ENCODE assay signal across 28 cellular contexts in the genomic region with DNA sequence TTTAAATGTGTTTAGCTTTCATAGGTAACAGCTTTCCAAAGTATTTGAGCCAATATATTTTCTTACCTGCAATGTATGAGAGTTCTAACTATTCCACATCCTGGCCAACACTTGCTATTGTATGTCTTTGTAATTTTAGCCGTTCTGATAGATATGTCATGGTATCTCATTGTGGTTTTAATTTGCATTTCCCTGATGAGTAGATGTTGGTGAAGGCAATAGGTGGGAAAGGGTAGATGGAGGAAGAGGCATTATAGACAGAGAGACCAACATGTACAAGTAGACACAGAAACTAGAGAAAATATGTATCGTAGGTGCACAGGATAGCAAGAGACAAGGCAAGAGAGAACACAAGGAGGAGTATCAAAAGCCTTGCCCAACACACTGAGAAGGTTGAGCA.
"Had no signal": no experiment of that assay in that cellular context is flagged by ENCODE, and none has a peak within 500 bp of the region (broad histone marks: within the 10 kb centered on the region; RNA-seq: fewer than 3 reads in every experiment).

No MANE protein-coding gene starts in this region.

- FAIRE-seq: small intestine had no signal

- H3K27me3 Mint-ChIP-seq: naive thymus-derived CD4-positive, alpha-beta T cell; stimulated activated naive B cell treated with anti-CD40 and anti-IgM and Interleukin-4, amounts not matched to agents 10 μg/mL and 1 μg/mL and 100 μg/mL, for 72 hours had no signal

- H3K9ac ChIP-seq: neural progenitor cell, parathyroid adenoma had no signal

- ATAC-seq: naive thymus-derived CD4-positive, alpha-beta T cell; natural killer cell; psoas muscle; right cardiac atrium; right lobe of liver; stimulated activated effector memory CD8-positive, alpha-beta T cell treated with anti-CD3 and anti-CD28 coated beads, Interleukin-12 subunit alpha, Interleukin-12 subunit beta, amount 100 ng/mL, for 72 hours; stimulated activated naive B cell treated with anti-CD40 and anti-IgM and Interleukin-4, amounts not matched to agents 10 μg/mL and 1 μg/mL and 100 μg/mL, for 72 hours had no signal

- H3K79me2 ChIP-seq: parathyroid adenoma had no signal

- H3K4me1 ChIP-seq: parathyroid adenoma, psoas muscle, right lobe of liver had no signal

- H3K36me3 ChIP-seq: neural progenitor cell, ovary, right lobe of liver, sigmoid colon, stomach, thoracic aorta, thyroid gland, tibial nerve, upper lobe of left lung, vagina had no signal

- DNase-seq: naive thymus-derived CD4-positive, alpha-beta T cell; natural killer cell; occipital lobe; ovary; posterior cingulate gyrus; psoas muscle; right cardiac atrium; right lobe of liver; sigmoid colon; small intestine; stimulated activated CD4-positive, alpha-beta T cell treated with anti-CD3 and anti-CD28 coated beads, Interleukin-15, amount 100 ng/mL, for 24 hours; stimulated activated CD4-positive, alpha-beta T cell treated with anti-CD3 and anti-CD28 coated beads, Interleukin-2, amount 100 ng/mL, for 24 hours; stimulated activated CD4-positive, alpha-beta T cell treated with anti-CD3 and anti-CD28 coated beads, Interleukin-2, amount 100 ng/mL, for 48 hours; stimulated activated CD4-positive, alpha-beta T cell treated with anti-CD3 and anti-CD28 coated beads, Interleukin-4, amount 100 ng/mL, for 24 hours; stimulated activated naive B cell treated with anti-CD40 and anti-IgM and Interleukin-4, amounts not matched to agents 10 μg/mL and 1 μg/mL and 100 μg/mL, for 72 hours; stimulated activated naive CD4-positive, alpha-beta T cell treated with Interleukin-2 at 50 U/mL for 16 hours; stomach; thyroid gland; trophoblast cell; upper lobe of left lung had no signal

- H3K4me1 Mint-ChIP-seq: natural killer cell, nephron, neural progenitor cell had no signal

- H2AFZ ChIP-seq: neural progenitor cell, parathyroid adenoma had no signal

- H3K4me2 ChIP-seq: neural progenitor cell had no signal

- H3K9me3 Mint-ChIP-seq: natural killer cell; nephron; stimulated activated effector memory CD8-positive, alpha-beta T cell treated with anti-CD3 and anti-CD28 coated beads, Interleukin-12 subunit alpha, Interleukin-12 subunit beta, amount 100 ng/mL, for 72 hours had no signal

- H3K9me3 ChIP-seq: ovary, psoas muscle, right lobe of liver, sigmoid colon, stomach, thoracic aorta, thyroid gland, tibial nerve, upper lobe of left lung, vagina had no signal

- H3K27ac Mint-ChIP-seq: naive thymus-derived CD4-positive, alpha-beta T cell; natural killer cell; nephron; neural progenitor cell; progenitor cell of endocrine pancreas; stimulated activated effector memory CD8-positive, alpha-beta T cell treated with anti-CD3 and anti-CD28 coated beads, Interleukin-12 subunit alpha, Interleukin-12 subunit beta, amount 100 ng/mL, for 72 hours; stimulated activated naive B cell treated with anti-CD40 and anti-IgM and Interleukin-4, amounts not matched to agents 10 μg/mL and 1 μg/mL and 100 μg/mL, for 72 hours had no signal

- H3K27me3 ChIP-seq: neural progenitor cell, ovary, right lobe of liver, sigmoid colon, stomach, thyroid gland, tibial nerve, upper lobe of left lung, vagina had no signal

- H3K36me3 Mint-ChIP-seq: natural killer cell; neural progenitor cell; stimulated activated effector memory CD8-positive, alpha-beta T cell treated with anti-CD3 and anti-CD28 coated beads, Interleukin-12 subunit alpha, Interleukin-12 subunit beta, amount 100 ng/mL, for 72 hours had no signal

- H3K27ac ChIP-seq: neural progenitor cell, ovary, parathyroid adenoma, psoas muscle, right lobe of liver, sigmoid colon, stomach, thoracic aorta, thyroid gland, tibial nerve, upper lobe of left lung, vagina had no signal

- H3K4me3 Mint-ChIP-seq: naive thymus-derived CD4-positive, alpha-beta T cell; natural killer cell; nephron; neural progenitor cell; stimulated activated effector memory CD8-positive, alpha-beta T cell treated with anti-CD3 and anti-CD28 coated beads, Interleukin-12 subunit alpha, Interleukin-12 subunit beta, amount 100 ng/mL, for 72 hours; stimulated activated naive B cell treated with anti-CD40 and anti-IgM and Interleukin-4, amounts not matched to agents 10 μg/mL and 1 μg/mL and 100 μg/mL, for 72 hours had no signal

- H3K4me3 ChIP-seq: neural progenitor cell, ovary, psoas muscle, right lobe of liver, sigmoid colon, stomach, thoracic aorta, thyroid gland, tibial nerve, upper lobe of left lung, vagina had no signal
